In genomic region chr19:42693760-42694350, GRCh38 we compare ENCODE assay signal across 9 cellular contexts. TPM values are rescaled to one million over a fixed set of nuclear protein-coding genes. Genes with fewer than 3 reads are reported as not detected.
DNase-seq lines count a peak whose midpoint lies in the region; ATAC-seq and TF ChIP-seq lines count a peak whose summit lies in the region.
"Had no signal": no experiment of that assay in that cellular context is flagged by ENCODE, and none has a peak within 500 bp of the region (broad histone marks: within the 10 kb centered on the region; RNA-seq: fewer than 3 reads in every experiment).

No MANE protein-coding gene starts in this region.

- H3K9me3 ChIP-seq in SK-N-SH = no peaks in the 10 kb centered on the region
- peaks cover 0 to 26% (median 17%) of the 10 kb centered on the region in 4 donors for H3K9me3 ChIP-seq in stomach

- no peak overlapping the region for H3K4me2 ChIP-seq in SK-N-SH

- H2AFZ ChIP-seq in SK-N-SH (ENCODE audit: low read depth) = no peak overlapping the region

- ATAC-seq in GM19463 (IDR thresholded peaks at IDR 0.05; ENCODE audit: unreplicated experiment) = no peak
- no peak for ATAC-seq in HG03521 (IDR thresholded peaks at IDR 0.05; ENCODE audit: unreplicated experiment)

- CTCF ChIA-PET in SK-N-SH (lab: Yijun Ruan, JAX) = interaction anchor here (0.8 to 1.7 kb wide), 4 partner anchors 9 to 66 kb away, joined by 3 to 7 read pairs (median 4); no protein-coding TSS in a partner anchor

- no peaks in the 10 kb centered on the region for H4K20me1 ChIP-seq in SK-N-SH (ENCODE audit: insufficient read depth)

- no peaks in the 10 kb centered on the region for H3K36me3 ChIP-seq in SK-N-SH (replicated peaks in 1 of 2; ENCODE audit: control insufficient read depth in 1 of 2, insufficient read depth in 2 of 2, low read length in 1 of 2)
- H3K36me3 ChIP-seq in stomach = no peaks in the 10 kb centered on the region

- peak; percentile 57 for TF ChIP-seq RAD21 in SK-N-SH (IDR thresholded peaks at IDR 0.05; ENCODE audit: low read length)

- no peak for TF ChIP-seq EP300 in SK-N-SH (IDR thresholded peaks at IDR 0.05; ENCODE audit: borderline replicate concordance in 1 of 2, low read depth in 1 of 2, low read length in 1 of 2)
- no peak for TF ChIP-seq EP300 in stomach (IDR thresholded peaks at IDR 0.05)

- peak; percentile 53 for DNase-seq in DMS 273 (lab: John Stamatoyannopoulos, UW; ENCODE audit: unreplicated experiment)
- DNase-seq in HL-60 (ENCODE audit: low read depth in 1 of 2, low spot score in 1 of 2) = peak in 1 of 2 experiments; percentile 6
- DNase-seq in SK-N-SH = peak; percentile 52
- peak; percentile 41 for DNase-seq in iPS DF 4.7 (ENCODE audit: extremely low read depth, low spot score)
- no peak for DNase-seq in stomach
- no peak for DNase-seq in mucosa of gallbladder (ENCODE audit: low spot score)

- H3K4me3 ChIP-seq in HL-60 (replicated peaks; ENCODE audit: insufficient read depth, low read length) (no peak overlapping the region), SK-N-SH (ENCODE audit: low read depth in 2 of 2, low read length in 1 of 2) (no peak overlapping the region), stomach (no peak overlapping the region)
- H3K4me3 ChIP-seq: SK-N-MC had no signal

- TF ChIP-seq CTCF in HL-60 (IDR thresholded peaks at IDR 0.05; ENCODE audit: insufficient read depth, low read length) (peak; percentile 11), SK-N-SH (IDR thresholded peaks at IDR 0.05) (peak; percentile 71), stomach (IDR thresholded peaks at IDR 0.05) (no peak)

- TF ChIP-seq POLR2A in stomach (IDR thresholded peaks at IDR 0.05) = no peak

- H3K27ac ChIP-seq in HL-60 (replicated peaks) (no peak overlapping the region), SK-N-SH (ENCODE audit: low read depth in 2 of 2, low read length in 1 of 2) (no peak overlapping the region), stomach (no peak overlapping the region)
- H3K27ac ChIP-seq: SK-N-MC had no signal

- WGBS in SK-N-SH (ENCODE audit: low lambda C conversion rate) = 6% methylated on average over 5 of the region's 5 CpGs
- 25 to 26% (median 25%) methylated on average over 5 of the region's 5 CpGs for WGBS in stomach, 5 donors

- no peaks in the 10 kb centered on the region for H3K9me2 ChIP-seq in SK-N-SH

- H3K9ac ChIP-seq in SK-N-SH = no peak overlapping the region

- H3K4me1 ChIP-seq in SK-N-SH (ENCODE audit: control insufficient read depth in 1 of 2, insufficient read depth in 2 of 2, low read depth in 1 of 2, low read length in 1 of 2) (no peaks in the 10 kb centered on the region), stomach (no peaks in the 10 kb centered on the region)

- intact Hi-C loops in stomach (cut with DNase I; ENCODE audit: low total_unique reads) = no loop called here

- POLR2A ChIA-PET in SK-N-SH (lab: Yijun Ruan, JAX) = no interaction called here

- H3F3A ChIP-seq in SK-N-SH (replicated peaks; ENCODE audit: insufficient read depth) = no peaks in the 10 kb centered on the region

- H3K27me3 ChIP-seq in HL-60 (ENCODE audit: insufficient read depth, poor library complexity, severe bottlenecking) = no peaks in the 10 kb centered on the region
- peaks cover 46% of the 10 kb centered on the region for H3K27me3 ChIP-seq in SK-N-SH (ENCODE audit: insufficient read depth)
- peaks cover 0 to 26% (median 0%) of the 10 kb centered on the region in 3 donors for H3K27me3 ChIP-seq in stomach

- no peaks in the 10 kb centered on the region for H3K79me2 ChIP-seq in SK-N-SH (ENCODE audit: insufficient read depth)

TF ChIP-seq in SK-N-SH, 30 proteins besides CTCF, POLR2A, EP300 and RAD21:
- TF ChIP-seq SMC3 (IDR thresholded peaks at IDR 0.05; ENCODE audit: low read depth, low read length) = peak; percentile 40
- no peak for TF ChIP-seq MEF2A (IDR thresholded peaks at IDR 0.05; ENCODE audit: borderline replicate concordance, low read depth)
- no peak for TF ChIP-seq USF2 (IDR thresholded peaks at IDR 0.05; ENCODE audit: borderline replicate concordance, low read depth, low read length)
- no peak for TF ChIP-seq EZH2phosphoT487 (IDR thresholded peaks at IDR 0.05; ENCODE audit: borderline replicate concordance, low read depth)
- TF ChIP-seq ZBTB33 (IDR thresholded peaks at IDR 0.05; ENCODE audit: borderline replicate concordance, low read depth) = no peak
- no peak for TF ChIP-seq CHD2 (IDR thresholded peaks at IDR 0.05; ENCODE audit: low read length, partially characterized antibody)
TF ChIP-seq in SK-N-SH: peak in this region for 1.

RNA-seq across cellular contexts. Expression of gene PSG3, which starts 46.4 kb away (rescaled TPM):
- polyA plus RNA-seq in SK-N-SH (2012; rRNA removed) (0.07 and 0.10 TPM in 2 replicates), stomach (not detected)
- polyA plus RNA-seq in SK-N-SH (2012; cell fraction: cytosol; rRNA removed) = 0.03 and 0.04 TPM in 2 replicates
- 0.11 TPM in 1 of 2 replicates, not detected in the other for polyA plus RNA-seq in SK-N-SH (2012; cell fraction: nucleus; rRNA removed)
- total RNA-seq in stomach (not detected), mucosa of gallbladder (not detected)

Comparison
In these comparisons a context has a peak if more than half of its experiments do, and no peak if none do; other contexts are left out.
1. DNase-seq: peak in DMS 273 (single experiment), SK-N-SH (single experiment) and iPS DF 4.7 (single experiment); none in stomach (single experiment) and mucosa of gallbladder (single experiment).
2. CTCF ChIP-seq: peak in HL-60 (single experiment) and SK-N-SH (single experiment); none in stomach (0 of 7).